20 cellular contexts compared by ENCODE assay signal in the genomic region with DNA sequence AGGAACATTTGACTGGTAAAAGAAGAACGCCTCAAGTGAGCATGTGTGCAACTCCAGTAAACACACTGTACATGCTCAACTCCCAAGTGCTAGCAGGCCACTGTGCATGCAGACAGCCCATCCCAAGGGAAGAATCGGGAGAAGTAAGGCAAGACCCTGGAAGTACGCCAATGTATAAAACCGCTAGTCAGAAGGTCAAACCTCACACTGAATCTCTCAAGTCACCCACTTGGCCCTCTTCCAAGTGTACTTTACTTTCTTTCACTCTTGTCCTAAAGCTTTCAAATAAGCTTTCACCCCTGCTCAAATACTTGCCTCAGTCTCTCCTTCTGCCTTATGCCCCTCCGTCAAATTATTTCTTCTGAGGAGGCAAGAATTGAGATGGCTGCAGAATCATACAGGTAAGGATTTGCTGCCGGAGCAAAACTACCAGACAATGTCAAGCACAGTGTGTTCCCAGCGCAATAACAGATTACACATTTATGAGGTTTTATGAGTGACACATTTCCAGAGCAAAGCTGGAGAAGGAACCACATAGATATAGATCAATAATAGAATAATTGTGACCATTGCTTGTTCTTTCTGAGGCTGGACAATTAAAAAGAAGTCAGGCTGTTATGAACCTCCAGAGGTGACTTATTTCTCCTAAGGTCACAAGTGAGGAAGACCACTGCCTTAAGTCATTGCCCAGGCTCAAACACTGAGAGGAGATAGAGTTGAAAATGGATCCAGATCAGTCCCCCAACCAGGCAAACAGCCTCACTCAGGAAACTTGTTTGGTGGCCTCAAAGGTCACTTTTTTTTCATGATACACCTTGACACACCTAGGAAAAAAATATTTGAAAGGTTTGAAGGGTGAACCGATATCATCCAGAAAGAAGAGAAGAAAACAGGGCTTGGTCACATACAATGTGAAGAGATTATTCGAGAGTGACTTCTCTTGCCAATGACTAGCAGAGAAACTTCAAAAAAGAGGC. TPM values are rescaled to one million over a fixed set of nuclear protein-coding genes. Genes with fewer than 3 reads are reported as not detected.
DNase-seq lines count a peak whose midpoint lies in the region; ATAC-seq and TF ChIP-seq lines count a peak whose summit lies in the region.
"Had no signal": no experiment of that assay in that cellular context is flagged by ENCODE, and none has a peak within 500 bp of the region (broad histone marks: within the 10 kb centered on the region; RNA-seq: fewer than 3 reads in every experiment).

No MANE protein-coding gene starts in this region.

- TF ChIP-seq EP300 in Ishikawa (IDR thresholded peaks at IDR 0.05; ENCODE audit: borderline replicate concordance), result no peak

- H3K27me3 Mint-ChIP-seq in T-cell, result no peaks in the 10 kb centered on the region
- H3K27me3 Mint-ChIP-seq: CD4-positive, alpha-beta T cell had no signal

- TF ChIP-seq CTCF in VCaP (conservative IDR thresholded peaks at IDR 0.05), result no peak
- TF ChIP-seq CTCF in fibroblast of pulmonary artery (IDR thresholded peaks at IDR 0.05; ENCODE audit: low read length, missing control alignments), result no peak
- TF ChIP-seq CTCF in prostate gland (IDR thresholded peaks at IDR 0.05), result no peak

- H3K4me1 ChIP-seq in prostate gland (replicated peaks), result peaks cover 11% of the 10 kb centered on the region
- H3K4me1 ChIP-seq: psoas muscle had no signal

- H3K9me3 Mint-ChIP-seq in T-cell, result peaks cover 0 to 10% (median 5%) of the 10 kb centered on the region in 3 donors
- H3K9me3 Mint-ChIP-seq: CD4-positive, alpha-beta T cell had no signal

- no peaks in the 10 kb centered on the region for H3K27me3 ChIP-seq in prostate gland (replicated peaks; ENCODE audit: insufficient read depth)
- H3K27me3 ChIP-seq: heart left ventricle had no signal

- no peaks in the 10 kb centered on the region for H3K36me3 Mint-ChIP-seq in T-cell

- DNase-seq in fibroblast of pulmonary artery (ENCODE audit: low read depth), result peak; percentile 66
- peak; percentile 39 for DNase-seq in prostate gland (ENCODE audit: low spot score)
- no peak for DNase-seq in DMS53 (lab: John Stamatoyannopoulos, UW)
- no peak for DNase-seq in T-cell
- DNase-seq in hepatic stellate cell (ENCODE audit: low spot score), result no peak
- no peak for DNase-seq in COR-L47 (lab: John Stamatoyannopoulos, UW)
- DNase-seq: activated CD4-positive, CD25-positive, alpha-beta regulatory T cell treated with anti-CD3 and anti-CD28 coated beads, Interleukin-2, amount 50 U/mL, for 72 hours; activated gamma-delta T cell treated with Interleukin-2 at 50 U/mL for 16 hours; activated T-cell treated with anti-CD3 and anti-CD28 coated beads, Interleukin-2, amount 50 U/mL, for 1 hour; CD4-positive, alpha-beta T cell; cortex of kidney; GDM1; heart left ventricle; NCI-H526; psoas muscle; stimulated activated CD4-positive, alpha-beta T cell treated with anti-CD3 and anti-CD28 coated beads, Interleukin-2, amount 100 ng/mL, for 48 hours; stimulated activated naive CD4-positive, alpha-beta T cell treated with Interleukin-2 at 50 U/mL for 16 hours had no signal

- ATAC-seq in T-cell (replicated peaks in 1 of 4), result no peak
- ATAC-seq: HCT116, heart left ventricle, psoas muscle had no signal

- WGBS in prostate gland, result 64% methylated on average over 9 of the region's 9 CpGs

- H3K27ac ChIP-seq in VCaP (peak overlapping the region; percentile 83), prostate gland (peak overlapping the region in 1 of 2 donors; percentile 3)
- H3K27ac ChIP-seq: heart left ventricle, psoas muscle had no signal

- H3K4me3 Mint-ChIP-seq in T-cell, result no peak overlapping the region
- H3K4me3 Mint-ChIP-seq: CD4-positive, alpha-beta T cell had no signal

- no peaks in the 10 kb centered on the region for H3K4me1 Mint-ChIP-seq in T-cell

- TF ChIP-seq POLR2A in prostate gland (IDR thresholded peaks at IDR 0.05), result no peak

- no peaks in the 10 kb centered on the region for H3K36me3 ChIP-seq in prostate gland
- H3K36me3 ChIP-seq: heart left ventricle had no signal

- POLR2A ChIA-PET in T-cell (lab: Charles Lee), result no interaction called here

- TF ChIP-seq RAD21 in Ishikawa (IDR thresholded peaks at IDR 0.05; ENCODE audit: low read depth), result no peak

- H3K4me3 ChIP-seq in fibroblast of pulmonary artery (replicated peaks; ENCODE audit: low read depth, low read length) (no peak overlapping the region), prostate gland (no peak overlapping the region)
- H3K4me3 ChIP-seq: heart left ventricle, psoas muscle had no signal

- H3K27ac Mint-ChIP-seq in T-cell, result no peak overlapping the region
- H3K27ac Mint-ChIP-seq: CD4-positive, alpha-beta T cell had no signal

- no peaks in the 10 kb centered on the region for H3K9me3 ChIP-seq in prostate gland
- H3K9me3 ChIP-seq: heart left ventricle, psoas muscle had no signal

- intact Hi-C loops in prostate gland (cut with DNase I), result no loop called here

- CTCF ChIA-PET in T-cell (lab: Charles Lee), result no interaction called here

TF ChIP-seq in Ishikawa, 13 proteins besides CTCF, POLR2A, EP300 and RAD21:
- TF ChIP-seq CEBPB (IDR thresholded peaks at IDR 0.05) (no peak), NFIC (IDR thresholded peaks at IDR 0.05) (peak; percentile 31; the same call in 1 of the 2 replicates)

RNA-seq across cellular contexts. Expression of a gene that starts 26.3 kb away (rescaled TPM):
- total RNA-seq in prostate gland (10 to 100 TPM in 1 of 2 donors, under 1 TPM in 1; 0.74 to 37.1 TPM), T-cell (not detected)
- total RNA-seq: CD4-positive, alpha-beta T cell had no signal

RNA-seq across cellular contexts. Expression of a gene that starts 42.4 kb away (rescaled TPM):
- total RNA-seq in prostate gland (not detected), T-cell (1 to 10 TPM in 1 of 5 donors, not detected in 4; 1.6 TPM)
- total RNA-seq: CD4-positive, alpha-beta T cell; psoas muscle had no signal

RNA-seq across cellular contexts. Expression of a gene that starts 59.0 kb away (rescaled TPM):
- total RNA-seq in prostate gland, result 1 to 10 TPM; 5.2 to 8.4 TPM
- not detected for total RNA-seq in T-cell
- total RNA-seq: CD4-positive, alpha-beta T cell had no signal

Comparison
In these comparisons a context has a peak if more than half of its experiments do, and no peak if none do; other contexts are left out.
1. DNase-seq: peak in fibroblast of pulmonary artery (single experiment) and prostate gland (single experiment); none in DMS53 (single experiment), T-cell (0 of 34), hepatic stellate cell (single experiment) and COR-L47 (single experiment).
2. RNA of a gene that starts 59.0 kb away (total RNA-seq): 5.2 to 8.4 TPM in prostate gland; not detected in T-cell; every median in the first group is over 4 times any median in the second.